ENCODE assay signal across 1 cellular context in genomic region chr12:19546611-19547162, GRCh38.
TF ChIP-seq lines count a peak whose summit lies in the region.

No MANE protein-coding gene starts in this region.

TF ChIP-seq in HepG2, 621 proteins besides CTCF, POLR2A, EP300 and RAD21 (continued from another document):
- TF ChIP-seq, protein P1, sequence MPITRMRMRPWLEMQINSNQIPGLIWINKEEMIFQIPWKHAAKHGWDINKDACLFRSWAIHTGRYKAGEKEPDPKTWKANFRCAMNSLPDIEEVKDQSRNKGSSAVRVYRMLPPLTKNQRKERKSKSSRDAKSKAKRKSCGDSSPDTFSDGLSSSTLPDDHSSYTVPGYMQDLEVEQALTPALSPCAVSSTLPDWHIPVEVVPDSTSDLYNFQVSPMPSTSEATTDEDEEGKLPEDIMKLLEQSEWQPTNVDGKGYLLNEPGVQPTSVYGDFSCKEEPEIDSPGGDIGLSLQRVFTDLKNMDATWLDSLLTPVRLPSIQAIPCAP (CRISPR knock-in tag; IDR thresholded peaks at IDR 0.05; ENCODE audit: low read depth), result no peak
- TF ChIP-seq MAFG (CRISPR knock-in tag; IDR thresholded peaks at IDR 0.05), result no peak
- no peak for TF ChIP-seq RERE (CRISPR knock-in tag; IDR thresholded peaks at IDR 0.05; ENCODE audit: low read depth)
- no peak for TF ChIP-seq ZMYM4 (CRISPR knock-in tag; IDR thresholded peaks at IDR 0.05)
- no peak for TF ChIP-seq ZNF430 (CRISPR knock-in tag; IDR thresholded peaks at IDR 0.05)
- no peak for TF ChIP-seq TAF1 (CRISPR knock-in tag; IDR thresholded peaks at IDR 0.05)
- TF ChIP-seq MZF1 (CRISPR knock-in tag; IDR thresholded peaks at IDR 0.05; ENCODE audit: borderline replicate concordance), result no peak
- TF ChIP-seq, protein P2, sequence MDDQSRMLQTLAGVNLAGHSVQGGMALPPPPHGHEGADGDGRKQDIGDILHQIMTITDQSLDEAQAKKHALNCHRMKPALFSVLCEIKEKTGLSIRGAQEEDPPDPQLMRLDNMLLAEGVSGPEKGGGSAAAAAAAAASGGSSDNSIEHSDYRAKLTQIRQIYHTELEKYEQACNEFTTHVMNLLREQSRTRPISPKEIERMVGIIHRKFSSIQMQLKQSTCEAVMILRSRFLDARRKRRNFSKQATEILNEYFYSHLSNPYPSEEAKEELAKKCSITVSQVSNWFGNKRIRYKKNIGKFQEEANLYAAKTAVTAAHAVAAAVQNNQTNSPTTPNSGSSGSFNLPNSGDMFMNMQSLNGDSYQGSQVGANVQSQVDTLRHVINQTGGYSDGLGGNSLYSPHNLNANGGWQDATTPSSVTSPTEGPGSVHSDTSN (CRISPR knock-in tag; IDR thresholded peaks at IDR 0.05; ENCODE audit: borderline replicate concordance), result no peak
- no peak for TF ChIP-seq ZNF674 (CRISPR knock-in tag; IDR thresholded peaks at IDR 0.05; ENCODE audit: low read depth)
- TF ChIP-seq GTF2F1 (IDR thresholded peaks at IDR 0.05; ENCODE audit: low read length), result no peak
- no peak for TF ChIP-seq TBL1XR1 (IDR thresholded peaks at IDR 0.05; ENCODE audit: borderline replicate concordance, low read length, partially characterized antibody)
- no peak for TF ChIP-seq ZNF841 (CRISPR knock-in tag; IDR thresholded peaks at IDR 0.05; ENCODE audit: borderline replicate concordance)
- no peak for TF ChIP-seq DPF2 (CRISPR knock-in tag; IDR thresholded peaks at IDR 0.05; ENCODE audit: borderline replicate concordance, low read depth)
